In genomic region chr2:9769171-9770005, GRCh38 we compare ENCODE assay signal across 8 cellular contexts.
A peak's percentile ranks its signal among the peaks of the same experiment; 100 is the strongest.
DNase-seq lines count a peak whose midpoint lies in the region; ATAC-seq and TF ChIP-seq lines count a peak whose summit lies in the region.

No MANE protein-coding gene starts in this region.

- peaks cover 15% of the 10 kb centered on the region for H3K4me1 Mint-ChIP-seq in activated CD4-positive, alpha-beta T cell treated with anti-CD3 and anti-CD28 coated beads for 36 hours
- peaks cover 26% of the 10 kb centered on the region for H3K4me1 Mint-ChIP-seq in activated CD4-positive, alpha-beta T cell treated with anti-CD3 and anti-CD28 coated beads, Interleukin-2, amount 10 ng/mL, durations not matched to agents 24 days and 14 days
- H3K4me1 Mint-ChIP-seq in brain: peaks cover 92% of the 10 kb centered on the region

- CTCF ChIA-PET in activated CD4-positive, alpha-beta T cell treated with anti-CD3 and anti-CD28 coated beads for 36 hours (lab: Charles Lee): interaction anchor here (0.7 to 3.6 kb wide), 11 partner anchors 9 to 621 kb away, joined by 3 to 23 read pairs (median 5); no protein-coding TSS in a partner anchor

- no peaks in the 10 kb centered on the region for H3K36me3 Mint-ChIP-seq in activated CD4-positive, alpha-beta T cell treated with anti-CD3 and anti-CD28 coated beads for 36 hours (ENCODE audit: low read depth)
- H3K36me3 Mint-ChIP-seq in activated CD4-positive, alpha-beta T cell treated with anti-CD3 and anti-CD28 coated beads, Interleukin-2, amount 10 ng/mL, durations not matched to agents 24 days and 14 days (ENCODE audit: low read depth): no peaks in the 10 kb centered on the region
- H3K36me3 Mint-ChIP-seq in brain: no peaks in the 10 kb centered on the region

- peak; percentile 65 for DNase-seq in activated CD4-positive, alpha-beta T cell treated with anti-CD3 and anti-CD28 coated beads for 36 hours
- no peak for DNase-seq in activated CD4-positive, alpha-beta T cell treated with anti-CD3 and anti-CD28 coated beads, Interleukin-2, amount 10 ng/mL, durations not matched to agents 24 days and 14 days
- DNase-seq in NCI-H187 treated with DMSO at 0.1 percent for 48 hours (lab: John Stamatoyannopoulos, UW) (peak; percentile 50), retina (peak; percentile 65), foreskin melanocyte (no peak), HCEC 1CT (no peak)

- no peak overlapping the region for H3K27ac Mint-ChIP-seq in activated CD4-positive, alpha-beta T cell treated with anti-CD3 and anti-CD28 coated beads for 36 hours
- H3K27ac Mint-ChIP-seq in activated CD4-positive, alpha-beta T cell treated with anti-CD3 and anti-CD28 coated beads, Interleukin-2, amount 10 ng/mL, durations not matched to agents 24 days and 14 days: no peak overlapping the region
- H3K27ac Mint-ChIP-seq in brain: peak overlapping the region in 4 of 5 experiments; percentile 33 to 90 (median 80)

- H3K4me3 Mint-ChIP-seq in activated CD4-positive, alpha-beta T cell treated with anti-CD3 and anti-CD28 coated beads for 36 hours: no peak overlapping the region
- no peak overlapping the region for H3K4me3 Mint-ChIP-seq in activated CD4-positive, alpha-beta T cell treated with anti-CD3 and anti-CD28 coated beads, Interleukin-2, amount 10 ng/mL, durations not matched to agents 24 days and 14 days
- H3K4me3 Mint-ChIP-seq in brain: peak overlapping the region in 3 of 5 experiments; percentile 34 to 58 (median 53)

- TF ChIP-seq CTCF in brain (conservative IDR thresholded peaks at IDR 0.05): no peak

- no peaks in the 10 kb centered on the region for H3K27me3 Mint-ChIP-seq in activated CD4-positive, alpha-beta T cell treated with anti-CD3 and anti-CD28 coated beads for 36 hours
- H3K27me3 Mint-ChIP-seq in activated CD4-positive, alpha-beta T cell treated with anti-CD3 and anti-CD28 coated beads, Interleukin-2, amount 10 ng/mL, durations not matched to agents 24 days and 14 days: peaks cover 2% of the 10 kb centered on the region
- H3K27me3 Mint-ChIP-seq in brain: peaks cover 3% of the 10 kb centered on the region

- intact Hi-C loops in activated CD4-positive, alpha-beta T cell treated with anti-CD3 and anti-CD28 coated beads for 36 hours (cut with DNase I, micrococcal nuclease): no loop called here
- intact Hi-C loops in activated CD4-positive, alpha-beta T cell treated with anti-CD3 and anti-CD28 coated beads, Interleukin-2, amount 10 ng/mL, durations not matched to agents 24 days and 14 days (cut with micrococcal nuclease): loop anchor here (1.0 kb wide), 2 partner anchors 11 to 30 kb away; no protein-coding TSS in a partner anchor

- POLR2A ChIA-PET in activated CD4-positive, alpha-beta T cell treated with anti-CD3 and anti-CD28 coated beads for 36 hours (lab: Charles Lee): interaction anchor here (0.5 to 0.6 kb wide), 2 partner anchors 14 to 114 kb away, joined by 3 to 10 read pairs; no protein-coding TSS in a partner anchor

- peak; percentile 52 for ATAC-seq in activated CD4-positive, alpha-beta T cell treated with anti-CD3 and anti-CD28 coated beads for 36 hours
- no peak for ATAC-seq in HG02763 (IDR thresholded peaks at IDR 0.05; ENCODE audit: unreplicated experiment)

- H3K9me3 Mint-ChIP-seq in activated CD4-positive, alpha-beta T cell treated with anti-CD3 and anti-CD28 coated beads for 36 hours (ENCODE audit: low read depth): no peaks in the 10 kb centered on the region
- H3K9me3 Mint-ChIP-seq in activated CD4-positive, alpha-beta T cell treated with anti-CD3 and anti-CD28 coated beads, Interleukin-2, amount 10 ng/mL, durations not matched to agents 24 days and 14 days: no peaks in the 10 kb centered on the region
- H3K9me3 Mint-ChIP-seq in brain: peaks cover 0 to 4% (median 0%) of the 10 kb centered on the region in 5 experiments

Comparison
In these comparisons a context has a peak if more than half of its experiments do, and no peak if none do; other contexts are left out.
1. DNase-seq: peak in activated CD4-positive, alpha-beta T cell treated with anti-CD3 and anti-CD28 coated beads for 36 hours (single experiment), NCI-H187 treated with DMSO at 0.1 percent for 48 hours (single experiment) and retina (single experiment); none in activated CD4-positive, alpha-beta T cell treated with anti-CD3 and anti-CD28 coated beads, Interleukin-2, amount 10 ng/mL, durations not matched to agents 24 days and 14 days (single experiment), foreskin melanocyte (single experiment) and HCEC 1CT (single experiment).
2. H3K27ac Mint-ChIP-seq: peak in brain (4 of 5); none in activated CD4-positive, alpha-beta T cell treated with anti-CD3 and anti-CD28 coated beads for 36 hours (single experiment) and activated CD4-positive, alpha-beta T cell treated with anti-CD3 and anti-CD28 coated beads, Interleukin-2, amount 10 ng/mL, durations not matched to agents 24 days and 14 days (single experiment).
3. H3K4me3 Mint-ChIP-seq: peak in brain (3 of 5); none in activated CD4-positive, alpha-beta T cell treated with anti-CD3 and anti-CD28 coated beads for 36 hours (single experiment) and activated CD4-positive, alpha-beta T cell treated with anti-CD3 and anti-CD28 coated beads, Interleukin-2, amount 10 ng/mL, durations not matched to agents 24 days and 14 days (single experiment).